26 cellular contexts compared by ENCODE assay signal in genomic region chr1:84797603-84798002, GRCh38.
DNase-seq lines count a peak whose midpoint lies in the region; ATAC-seq, FAIRE-seq and TF ChIP-seq lines count a peak whose summit lies in the region.
"Had no signal": no experiment of that assay in that cellular context is flagged by ENCODE, and none has a peak within 500 bp of the region (broad histone marks: within the 10 kb centered on the region; RNA-seq: fewer than 3 reads in every experiment).

No MANE protein-coding gene starts in this region.

- peaks cover 7% of the 10 kb centered on the region for H3K4me1 Mint-ChIP-seq in activated T-cell treated with anti-CD3 and anti-CD28 coated beads, Interleukin-2, amount 50 U/mL, for 72 hours (ENCODE audit: low read depth)
- H3K4me1 Mint-ChIP-seq: CD4-positive, CD25-positive, alpha-beta regulatory T cell had no signal

- H3K4me1 ChIP-seq in heart left ventricle (peaks cover 0 to 11% (median 0%) of the 10 kb centered on the region in 12 donors), right cardiac atrium (ENCODE audit: control insufficient read depth, insufficient read depth, low read length) (no peaks in the 10 kb centered on the region)

- H3K27ac ChIP-seq in heart left ventricle (peak overlapping the region in 3 of 12 donors; percentile 22 to 47 (median 42)), right cardiac atrium (ENCODE audit: low read length) (no peak overlapping the region)
- H3K27ac ChIP-seq: BLaER1 had no signal

- H3K27me3 Mint-ChIP-seq in activated T-cell treated with anti-CD3 and anti-CD28 coated beads, Interleukin-2, amount 50 U/mL, for 72 hours (ENCODE audit: low read depth) = no peaks in the 10 kb centered on the region

- no peak overlapping the region for H3K4me3 ChIP-seq in bronchial epithelial cell (ENCODE audit: low read depth, low read length)
- peak overlapping the region in 2 of 12 donors; percentile 8 to 10 for H3K4me3 ChIP-seq in heart left ventricle
- H3K4me3 ChIP-seq in right cardiac atrium (ENCODE audit: low read length) = peak overlapping the region; percentile 39
- H3K4me3 ChIP-seq: BLaER1, MG63 had no signal

- WGBS in heart left ventricle, 4 donors = 31 to 54% (median 44%) methylated on average over 3 of the region's 3 CpGs
- 52% methylated on average over 3 of the region's 3 CpGs for WGBS in right cardiac atrium

- no peak for FAIRE-seq in bronchial epithelial cell (lab: Jason Lieb, UNC)
- FAIRE-seq: GM12892, GM19239, H54, HepG2 had no signal

- H3K9me3 ChIP-seq in heart left ventricle (peaks cover 0 to 5% (median 0%) of the 10 kb centered on the region in 12 donors), right cardiac atrium (ENCODE audit: control insufficient read depth, low read length) (no peaks in the 10 kb centered on the region)
- H3K9me3 ChIP-seq: BLaER1, MG63 had no signal

- no peak overlapping the region for H3K27ac Mint-ChIP-seq in activated T-cell treated with anti-CD3 and anti-CD28 coated beads, Interleukin-2, amount 50 U/mL, for 72 hours
- H3K27ac Mint-ChIP-seq: CD4-positive, CD25-positive, alpha-beta regulatory T cell had no signal

- H3K9me3 Mint-ChIP-seq in activated T-cell treated with anti-CD3 and anti-CD28 coated beads, Interleukin-2, amount 50 U/mL, for 72 hours = peaks cover 1 to 3% of the 10 kb centered on the region in 2 donors

- DNase-seq in HPDE6-E6E7 (ENCODE audit: extremely low spot score) = peak; percentile 34
- peak; percentile 64 for DNase-seq in bronchial epithelial cell (ENCODE audit: low read depth)
- peak in 4 of 5 donors; percentile 23 to 62 (median 30) for DNase-seq in heart left ventricle
- peak in 1 of 3 donors; percentile 28 for DNase-seq in right cardiac atrium
- DNase-seq in NCI-H526 treated with DMSO at 0.1 percent for 48 hours (lab: John Stamatoyannopoulos, UW) = no peak
- no peak for DNase-seq in activated T-cell treated with anti-CD3 and anti-CD28 coated beads, Interleukin-2, amount 50 U/mL, for 72 hours
- DNase-seq: CD4-positive, CD25-positive, alpha-beta regulatory T cell; DMS153; DND-41; Kasumi-1; MG63; NCI-H1105 treated with DMSO at 0.1 percent for 48 hours; NCI-H146; NCI-H1930; NCI-H2107; NCI-H446; NCI-H524 treated with DMSO at 0.1 percent for 48 hours; NCI-H82; RPMI8226; SHP77 treated with DMSO at 0.1 percent for 48 hours had no signal

- intact Hi-C loops in heart left ventricle (cut with DNase I) = loop anchor here in 2 of 10 donors (10.0 kb wide), 1 partner anchor 87 kb away; no protein-coding TSS in a partner anchor
- intact Hi-C loops in right cardiac atrium (cut with DNase I) = loop anchor here in 1 of 4 donors (10.0 kb wide), 1 partner anchor 87 kb away; no protein-coding TSS in a partner anchor

- peak; percentile 77 to 97 (median 92) for ATAC-seq in heart left ventricle
- peak; percentile 87 to 88 for ATAC-seq in right cardiac atrium
- ATAC-seq in GM19035 (IDR thresholded peaks at IDR 0.05; ENCODE audit: unreplicated experiment) = no peak
- no peak for ATAC-seq in activated T-cell treated with anti-CD3 and anti-CD28 coated beads, Interleukin-2, amount 50 U/mL, for 72 hours (replicated peaks in 1 of 2)
- ATAC-seq: HepG2 had no signal

- H3K4me3 Mint-ChIP-seq in activated T-cell treated with anti-CD3 and anti-CD28 coated beads, Interleukin-2, amount 50 U/mL, for 72 hours = no peak overlapping the region
- H3K4me3 Mint-ChIP-seq: CD4-positive, CD25-positive, alpha-beta regulatory T cell had no signal

- TF ChIP-seq POLR2A in heart left ventricle (IDR thresholded peaks at IDR 0.05) = no peak

- no peaks in the 10 kb centered on the region for H3K36me3 ChIP-seq in bronchial epithelial cell (ENCODE audit: control insufficient read depth, insufficient read depth, low read length)
- no peaks in the 10 kb centered on the region for H3K36me3 ChIP-seq in heart left ventricle
- H3K36me3 ChIP-seq: BLaER1, MG63 had no signal

- TF ChIP-seq CTCF in bronchial epithelial cell (IDR thresholded peaks at IDR 0.05; ENCODE audit: insufficient read depth, low read length, severe bottlenecking) (no peak), heart left ventricle (IDR thresholded peaks at IDR 0.05) (no peak)

- H3K27me3 ChIP-seq in bronchial epithelial cell (ENCODE audit: control insufficient read depth, insufficient read depth, low read length) (no peaks in the 10 kb centered on the region), heart left ventricle (no peaks in the 10 kb centered on the region), right cardiac atrium (ENCODE audit: control insufficient read depth, insufficient read depth) (no peaks in the 10 kb centered on the region)
- H3K27me3 ChIP-seq: BLaER1, MG63 had no signal

- H3K36me3 Mint-ChIP-seq in activated T-cell treated with anti-CD3 and anti-CD28 coated beads, Interleukin-2, amount 50 U/mL, for 72 hours (ENCODE audit: insufficient read depth in 2 of 2) = peaks cover 0 to under 1% of the 10 kb centered on the region in 2 donors
- H3K36me3 Mint-ChIP-seq: CD4-positive, CD25-positive, alpha-beta regulatory T cell had no signal

Comparison
In these comparisons a context has a peak if more than half of its experiments do, and no peak if none do; other contexts are left out.
1. DNase-seq: peak in HPDE6-E6E7 (single experiment), bronchial epithelial cell (single experiment) and heart left ventricle (4 of 5); none in NCI-H526 treated with DMSO at 0.1 percent for 48 hours (single experiment) and activated T-cell treated with anti-CD3 and anti-CD28 coated beads, Interleukin-2, amount 50 U/mL, for 72 hours (0 of 2).
2. ATAC-seq: peak in heart left ventricle (4 of 4) and right cardiac atrium (2 of 2); none in GM19035 (single experiment) and activated T-cell treated with anti-CD3 and anti-CD28 coated beads, Interleukin-2, amount 50 U/mL, for 72 hours (0 of 2).